ENCODE assay signal across 18 cellular contexts in genomic region chr1:54919367-54920359, GRCh38.
"Had no signal": no experiment of that assay in that cellular context is flagged by ENCODE, and none has a peak within 500 bp of the region (broad histone marks: within the 10 kb centered on the region; RNA-seq: fewer than 3 reads in every experiment).

No MANE protein-coding gene starts in this region.

- H3K27me3 ChIP-seq: left lung, neural progenitor cell, ovary, sigmoid colon, spleen had no signal

- H3K4me1 Mint-ChIP-seq: memory B cell; naive thymus-derived CD4-positive, alpha-beta T cell; stimulated activated memory B cell treated with anti-CD40 and anti-IgM and Interleukin-4, amounts not matched to agents 10 μg/mL and 1 μg/mL and 100 μg/mL, for 72 hours had no signal

- H3K4me1 ChIP-seq: left lung, sigmoid colon, spleen had no signal

- H3K36me3 Mint-ChIP-seq: memory B cell; naive thymus-derived CD4-positive, alpha-beta T cell; neural progenitor cell; stimulated activated memory B cell treated with anti-CD40 and anti-IgM and Interleukin-4, amounts not matched to agents 10 μg/mL and 1 μg/mL and 100 μg/mL, for 72 hours had no signal

- H3K27ac Mint-ChIP-seq: activated naive CD4-positive, alpha-beta T cell treated with anti-CD3 and anti-CD28 coated beads, Interleukin-2, amount 50 U/mL, for 72 hours; dendritic cell treated with granulocyte-macrophage colony-stimulating factor and Interleukin-4, amounts not matched to agents 40 ng/mL and 50 ng/mL, for 4 days; memory B cell; naive thymus-derived CD4-positive, alpha-beta T cell; neural progenitor cell; stimulated activated memory B cell treated with anti-CD40 and anti-IgM and Interleukin-4, amounts not matched to agents 10 μg/mL and 1 μg/mL and 100 μg/mL, for 72 hours had no signal

- H3K27ac ChIP-seq: left lung, neural progenitor cell, ovary, sigmoid colon, spleen had no signal

- H3K9me3 Mint-ChIP-seq: activated naive CD4-positive, alpha-beta T cell treated with anti-CD3 and anti-CD28 coated beads, Interleukin-2, amount 50 U/mL, for 72 hours; dendritic cell treated with granulocyte-macrophage colony-stimulating factor and Interleukin-4, amounts not matched to agents 40 ng/mL and 50 ng/mL, for 4 days; neural progenitor cell; stimulated activated memory B cell treated with anti-CD40 and anti-IgM and Interleukin-4, amounts not matched to agents 10 μg/mL and 1 μg/mL and 100 μg/mL, for 72 hours had no signal

- H3K36me3 ChIP-seq: left lung, neural progenitor cell, ovary, sigmoid colon, spleen had no signal

- H3K4me3 ChIP-seq: left lung, neural progenitor cell, ovary, sigmoid colon, spleen had no signal

- H3K9me3 ChIP-seq: left lung, ovary, sigmoid colon had no signal

- FAIRE-seq: bronchial epithelial cell had no signal

- DNase-seq: activated CD4-positive, alpha-beta T cell treated with anti-CD3 and anti-CD28 coated beads, Interleukin-2, amount 50 U/mL, for 4 hours; activated CD4-positive, CD25-positive, alpha-beta regulatory T cell treated with anti-CD3 and anti-CD28 coated beads, Interleukin-2, amount 50 U/mL, for 72 hours; activated gamma-delta T cell treated with Interleukin-2 at 50 U/mL for 16 hours; effector CD8-positive, alpha-beta T cell; hypothalamus; islet precursor cell; left lung; naive thymus-derived CD4-positive, alpha-beta T cell; ovary; sigmoid colon; spleen; stimulated activated CD4-positive, alpha-beta T cell treated with anti-CD3 and anti-CD28 coated beads, Interleukin-4, amount 100 ng/mL, for 4 hours had no signal

- H3K4me3 Mint-ChIP-seq: dendritic cell treated with granulocyte-macrophage colony-stimulating factor and Interleukin-4, amounts not matched to agents 40 ng/mL and 50 ng/mL, for 4 days; memory B cell; naive thymus-derived CD4-positive, alpha-beta T cell; neural progenitor cell; stimulated activated memory B cell treated with anti-CD40 and anti-IgM and Interleukin-4, amounts not matched to agents 10 μg/mL and 1 μg/mL and 100 μg/mL, for 72 hours had no signal

- ATAC-seq: activated naive CD4-positive, alpha-beta T cell treated with anti-CD3 and anti-CD28 coated beads, Interleukin-2, amount 50 U/mL, for 72 hours; left lung; naive thymus-derived CD4-positive, alpha-beta T cell; stimulated activated memory B cell treated with anti-CD40 and anti-IgM and Interleukin-4, amounts not matched to agents 10 μg/mL and 1 μg/mL and 100 μg/mL, for 72 hours had no signal

- H3K9ac ChIP-seq: neural progenitor cell had no signal
